ENCODE assay signal across 1 cellular context in the genomic region with DNA sequence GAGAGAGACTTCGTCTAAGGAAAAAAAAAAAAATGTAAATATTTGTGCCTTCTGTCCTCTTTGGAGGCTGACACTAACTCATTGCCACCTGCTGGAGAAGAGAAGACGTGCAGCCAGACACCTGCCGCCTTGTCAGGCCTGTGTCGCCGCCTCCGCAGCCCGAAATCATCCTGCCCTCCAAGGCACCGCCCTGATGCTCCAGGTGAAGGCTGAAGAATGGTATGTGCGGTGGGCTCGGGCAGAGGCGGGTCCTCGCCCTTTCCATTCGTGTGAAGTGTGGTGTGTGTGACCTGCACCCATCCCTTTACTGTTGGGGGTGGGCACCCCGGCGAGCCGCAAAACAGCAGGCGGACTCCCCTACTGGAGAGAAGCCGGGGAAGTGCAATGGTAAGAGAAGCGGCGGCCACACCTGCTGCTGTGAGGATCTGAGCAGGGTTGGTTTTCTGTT.
TF ChIP-seq lines count a peak whose summit lies in the region.

No MANE protein-coding gene starts in this region.

TF ChIP-seq in HepG2, 621 proteins besides CTCF, POLR2A, EP300 and RAD21 (continued from another document and continues in another):
- TF ChIP-seq ZBTB49 (CRISPR knock-in tag; IDR thresholded peaks at IDR 0.05; ENCODE audit: borderline replicate concordance) (no peak), ZNF292 (CRISPR knock-in tag; IDR thresholded peaks at IDR 0.05; ENCODE audit: borderline replicate concordance, low read depth) (no peak), ATF7 (IDR thresholded peaks at IDR 0.05) (no peak), ATF7 (CRISPR knock-in tag; IDR thresholded peaks at IDR 0.05) (no peak), HMG20B (CRISPR knock-in tag; conservative IDR thresholded peaks at IDR 0.05) (no peak), HHEX (CRISPR knock-in tag; IDR thresholded peaks at IDR 0.05) (no peak), PPARG (CRISPR knock-in tag; conservative IDR thresholded peaks at IDR 0.05) (no peak; the same call in 1 of the 2 replicates), REST (IDR thresholded peaks at IDR 0.05; ENCODE audit: borderline replicate concordance in 1 of 2, low read depth in 1 of 2, low read length in 2 of 2) (no peak), ZNF10 (CRISPR knock-in tag; IDR thresholded peaks at IDR 0.05; ENCODE audit: borderline replicate concordance, low read depth) (no peak), NFRKB (IDR thresholded peaks at IDR 0.05) (no peak), NR1H2 (CRISPR knock-in tag; IDR thresholded peaks at IDR 0.05; ENCODE audit: borderline replicate concordance, low read depth) (no peak), ZNF367 (CRISPR knock-in tag; IDR thresholded peaks at IDR 0.05; ENCODE audit: borderline replicate concordance) (no peak), MED13 (CRISPR knock-in tag; IDR thresholded peaks at IDR 0.05) (no peak), MIER2 (CRISPR knock-in tag; IDR thresholded peaks at IDR 0.05) (no peak), TMF1 (CRISPR knock-in tag; IDR thresholded peaks at IDR 0.05; ENCODE audit: low read depth) (no peak), THAP7 (CRISPR knock-in tag; IDR thresholded peaks at IDR 0.05) (no peak), GATAD1 (CRISPR knock-in tag; IDR thresholded peaks at IDR 0.05) (no peak), ZNF720 (CRISPR knock-in tag; IDR thresholded peaks at IDR 0.05) (no peak), HNF4A (CRISPR knock-in tag; IDR thresholded peaks at IDR 0.05) (no peak), FLYWCH1 (CRISPR knock-in tag; IDR thresholded peaks at IDR 0.05) (no peak), ATAD3A (CRISPR knock-in tag; IDR thresholded peaks at IDR 0.05) (no peak), NR2F2 (IDR thresholded peaks at IDR 0.05; ENCODE audit: borderline replicate concordance, low read depth) (no peak), SMARCE1 (IDR thresholded peaks at IDR 0.05; ENCODE audit: borderline replicate concordance) (no peak), JUN (CRISPR knock-in tag; IDR thresholded peaks at IDR 0.05) (no peak), ZNF274 (CRISPR knock-in tag; IDR thresholded peaks at IDR 0.05) (no peak), JUNB (CRISPR knock-in tag; IDR thresholded peaks at IDR 0.05; ENCODE audit: borderline replicate concordance) (no peak), ZNF549 (CRISPR knock-in tag; IDR thresholded peaks at IDR 0.05) (no peak), KLF11 (CRISPR knock-in tag; IDR thresholded peaks at IDR 0.05) (no peak), SAP130 (CRISPR knock-in tag; IDR thresholded peaks at IDR 0.05; ENCODE audit: low read depth) (peak; percentile 32; the same call in 1 of the 2 replicates), NFIB (CRISPR knock-in tag; IDR thresholded peaks at IDR 0.05; ENCODE audit: borderline replicate concordance) (no peak), ZNF451 (CRISPR knock-in tag; IDR thresholded peaks at IDR 0.05) (no peak), NBN (conservative IDR thresholded peaks at IDR 0.05) (no peak), ZSCAN9 (CRISPR knock-in tag; IDR thresholded peaks at IDR 0.05; ENCODE audit: borderline replicate concordance) (no peak), ZBTB33 (CRISPR knock-in tag; IDR thresholded peaks at IDR 0.05) (peak; percentile 75; the same call in 1 of the 2 replicates), NFYB (CRISPR knock-in tag; IDR thresholded peaks at IDR 0.05) (no peak), ZNF251 (CRISPR knock-in tag; IDR thresholded peaks at IDR 0.05) (no peak), MYNN (CRISPR knock-in tag; IDR thresholded peaks at IDR 0.05; ENCODE audit: low read depth) (no peak)
- TF ChIP-seq, protein P1, sequence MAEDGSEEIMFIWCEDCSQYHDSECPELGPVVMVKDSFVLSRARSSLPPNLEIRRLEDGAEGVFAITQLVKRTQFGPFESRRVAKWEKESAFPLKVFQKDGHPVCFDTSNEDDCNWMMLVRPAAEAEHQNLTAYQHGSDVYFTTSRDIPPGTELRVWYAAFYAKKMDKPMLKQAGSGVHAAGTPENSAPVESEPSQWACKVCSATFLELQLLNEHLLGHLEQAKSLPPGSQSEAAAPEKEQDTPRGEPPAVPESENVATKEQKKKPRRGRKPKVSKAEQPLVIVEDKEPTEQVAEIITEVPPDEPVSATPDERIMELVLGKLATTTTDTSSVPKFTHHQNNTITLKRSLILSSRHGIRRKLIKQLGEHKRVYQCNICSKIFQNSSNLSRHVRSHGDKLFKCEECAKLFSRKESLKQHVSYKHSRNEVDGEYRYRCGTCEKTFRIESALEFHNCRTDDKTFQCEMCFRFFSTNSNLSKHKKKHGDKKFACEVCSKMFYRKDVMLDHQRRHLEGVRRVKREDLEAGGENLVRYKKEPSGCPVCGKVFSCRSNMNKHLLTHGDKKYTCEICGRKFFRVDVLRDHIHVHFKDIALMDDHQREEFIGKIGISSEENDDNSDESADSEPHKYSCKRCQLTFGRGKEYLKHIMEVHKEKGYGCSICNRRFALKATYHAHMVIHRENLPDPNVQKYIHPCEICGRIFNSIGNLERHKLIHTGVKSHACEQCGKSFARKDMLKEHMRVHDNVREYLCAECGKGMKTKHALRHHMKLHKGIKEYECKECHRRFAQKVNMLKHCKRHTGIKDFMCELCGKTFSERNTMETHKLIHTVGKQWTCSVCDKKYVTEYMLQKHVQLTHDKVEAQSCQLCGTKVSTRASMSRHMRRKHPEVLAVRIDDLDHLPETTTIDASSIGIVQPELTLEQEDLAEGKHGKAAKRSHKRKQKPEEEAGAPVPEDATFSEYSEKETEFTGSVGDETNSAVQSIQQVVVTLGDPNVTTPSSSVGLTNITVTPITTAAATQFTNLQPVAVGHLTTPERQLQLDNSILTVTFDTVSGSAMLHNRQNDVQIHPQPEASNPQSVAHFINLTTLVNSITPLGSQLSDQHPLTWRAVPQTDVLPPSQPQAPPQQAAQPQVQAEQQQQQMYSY (CRISPR knock-in tag; IDR thresholded peaks at IDR 0.05): no peak
- TF ChIP-seq, protein P2, sequence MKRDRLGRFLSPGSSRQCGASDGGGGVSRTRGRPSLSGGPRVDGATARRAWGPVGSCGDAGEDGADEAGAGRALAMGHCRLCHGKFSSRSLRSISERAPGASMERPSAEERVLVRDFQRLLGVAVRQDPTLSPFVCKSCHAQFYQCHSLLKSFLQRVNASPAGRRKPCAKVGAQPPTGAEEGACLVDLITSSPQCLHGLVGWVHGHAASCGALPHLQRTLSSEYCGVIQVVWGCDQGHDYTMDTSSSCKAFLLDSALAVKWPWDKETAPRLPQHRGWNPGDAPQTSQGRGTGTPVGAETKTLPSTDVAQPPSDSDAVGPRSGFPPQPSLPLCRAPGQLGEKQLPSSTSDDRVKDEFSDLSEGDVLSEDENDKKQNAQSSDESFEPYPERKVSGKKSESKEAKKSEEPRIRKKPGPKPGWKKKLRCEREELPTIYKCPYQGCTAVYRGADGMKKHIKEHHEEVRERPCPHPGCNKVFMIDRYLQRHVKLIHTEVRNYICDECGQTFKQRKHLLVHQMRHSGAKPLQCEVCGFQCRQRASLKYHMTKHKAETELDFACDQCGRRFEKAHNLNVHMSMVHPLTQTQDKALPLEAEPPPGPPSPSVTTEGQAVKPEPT (CRISPR knock-in tag; IDR thresholded peaks at IDR 0.05; ENCODE audit: low read depth): no peak
- TF ChIP-seq, protein P3, sequence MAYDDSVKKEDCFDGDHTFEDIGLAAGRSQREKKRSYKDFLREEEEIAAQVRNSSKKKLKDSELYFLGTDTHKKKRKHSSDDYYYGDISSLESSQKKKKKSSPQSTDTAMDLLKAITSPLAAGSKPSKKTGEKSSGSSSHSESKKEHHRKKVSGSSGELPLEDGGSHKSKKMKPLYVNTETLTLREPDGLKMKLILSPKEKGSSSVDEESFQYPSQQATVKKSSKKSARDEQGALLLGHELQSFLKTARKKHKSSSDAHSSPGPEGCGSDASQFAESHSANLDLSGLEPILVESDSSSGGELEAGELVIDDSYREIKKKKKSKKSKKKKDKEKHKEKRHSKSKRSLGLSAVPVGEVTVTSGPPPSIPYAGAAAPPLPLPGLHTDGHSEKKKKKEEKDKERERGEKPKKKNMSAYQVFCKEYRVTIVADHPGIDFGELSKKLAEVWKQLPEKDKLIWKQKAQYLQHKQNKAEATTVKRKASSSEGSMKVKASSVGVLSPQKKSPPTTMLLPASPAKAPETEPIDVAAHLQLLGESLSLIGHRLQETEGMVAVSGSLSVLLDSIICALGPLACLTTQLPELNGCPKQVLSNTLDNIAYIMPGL (CRISPR knock-in tag; IDR thresholded peaks at IDR 0.05; ENCODE audit: borderline replicate concordance in 1 of 2, low read depth in 1 of 2): peak in 1 of 2 experiments; percentile 61; a peak in 2 of 4 replicates
- TF ChIP-seq, protein P4, sequence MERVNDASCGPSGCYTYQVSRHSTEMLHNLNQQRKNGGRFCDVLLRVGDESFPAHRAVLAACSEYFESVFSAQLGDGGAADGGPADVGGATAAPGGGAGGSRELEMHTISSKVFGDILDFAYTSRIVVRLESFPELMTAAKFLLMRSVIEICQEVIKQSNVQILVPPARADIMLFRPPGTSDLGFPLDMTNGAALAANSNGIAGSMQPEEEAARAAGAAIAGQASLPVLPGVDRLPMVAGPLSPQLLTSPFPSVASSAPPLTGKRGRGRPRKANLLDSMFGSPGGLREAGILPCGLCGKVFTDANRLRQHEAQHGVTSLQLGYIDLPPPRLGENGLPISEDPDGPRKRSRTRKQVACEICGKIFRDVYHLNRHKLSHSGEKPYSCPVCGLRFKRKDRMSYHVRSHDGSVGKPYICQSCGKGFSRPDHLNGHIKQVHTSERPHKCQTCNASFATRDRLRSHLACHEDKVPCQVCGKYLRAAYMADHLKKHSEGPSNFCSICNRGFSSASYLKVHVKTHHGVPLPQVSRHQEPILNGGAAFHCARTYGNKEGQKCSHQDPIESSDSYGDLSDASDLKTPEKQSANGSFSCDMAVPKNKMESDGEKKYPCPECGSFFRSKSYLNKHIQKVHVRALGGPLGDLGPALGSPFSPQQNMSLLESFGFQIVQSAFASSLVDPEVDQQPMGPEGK (CRISPR knock-in tag; IDR thresholded peaks at IDR 0.05): 0 out of 2 replicates have a peak, but pooled peaks have one; percentile 31
